In the genomic region with DNA sequence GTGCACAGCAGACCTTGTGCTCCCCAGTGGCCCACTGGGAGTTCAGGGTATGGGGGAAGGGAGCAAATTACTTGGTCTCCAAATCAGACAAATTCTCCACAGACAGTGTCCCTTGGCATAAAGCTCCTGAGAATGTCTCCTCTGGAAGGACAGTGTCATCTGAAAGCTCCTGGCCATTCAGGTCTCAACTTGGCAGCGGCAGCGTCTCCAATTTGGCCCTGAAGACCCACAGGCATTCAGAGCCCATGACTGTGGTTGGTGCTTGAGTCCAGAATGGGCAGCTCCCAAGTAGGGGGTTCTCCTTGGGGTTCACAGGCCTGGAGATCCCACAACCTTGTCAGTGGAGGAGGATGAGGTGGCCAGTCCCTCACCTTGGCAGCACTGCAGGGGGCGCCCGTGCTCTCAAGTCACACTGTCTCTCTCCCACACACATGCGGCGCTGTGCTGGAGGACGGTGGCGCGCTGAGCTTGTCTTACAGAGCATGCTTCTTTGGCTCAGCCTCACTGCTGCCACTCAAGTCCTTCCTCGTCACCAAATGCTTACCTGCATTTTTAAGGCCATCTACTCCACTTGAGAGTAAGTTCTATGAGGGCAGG, we compare ENCODE assay signal across 8 cellular contexts. TPM values are rescaled to one million over a fixed set of nuclear protein-coding genes. Genes with fewer than 3 reads are reported as not detected.
DNase-seq lines count a peak whose midpoint lies in the region; ATAC-seq and TF ChIP-seq lines count a peak whose summit lies in the region.

No MANE protein-coding gene starts in this region.

- no peaks in the 10 kb centered on the region for H3K27me3 Mint-ChIP-seq in activated naive CD8-positive, alpha-beta T cell treated with anti-CD3 and anti-CD28 coated beads for 36 hours

- no peaks in the 10 kb centered on the region for H3K27me3 ChIP-seq in transverse colon

- TF ChIP-seq POLR2A in transverse colon (IDR thresholded peaks at IDR 0.05): no peak

- in situ Hi-C loops in transverse colon (cut with MboI; ENCODE audit: low pct_ligation_motif_present in 1 of 4, low pct_unique_long_range_greater_than_20kb in 1 of 4, low sequenced_read_pairs in 3 of 4): no loop called here

- no peak overlapping the region for H3K27ac Mint-ChIP-seq in activated naive CD8-positive, alpha-beta T cell treated with anti-CD3 and anti-CD28 coated beads for 36 hours

- no peak overlapping the region for H3K4me3 Mint-ChIP-seq in activated naive CD8-positive, alpha-beta T cell treated with anti-CD3 and anti-CD28 coated beads for 36 hours

- TF ChIP-seq CTCF in GM12874 (IDR thresholded peaks at IDR 0.05; ENCODE audit: insufficient read depth, low read depth, low read length) (peak; percentile 39), transverse colon (IDR thresholded peaks at IDR 0.05) (peak; percentile 33 to 43 (median 38))

- intact Hi-C loops in left colon (cut with DNase I, micrococcal nuclease): no loop called here
- intact Hi-C loops in transverse colon (cut with DNase I; ENCODE audit: low total_unique reads): no loop called here

- TF ChIP-seq EP300 in transverse colon (IDR thresholded peaks at IDR 0.05; ENCODE audit: low read depth): no peak

- WGBS in transverse colon (ENCODE audit: low coverage in 1 of 2), 2 donors: 76% methylated on average over 10 of the region's 10 CpGs; no CpG with 5 or more reads in 1 of the 2 donors

- no peaks in the 10 kb centered on the region for H3K4me1 ChIP-seq in transverse colon

- H3K36me3 ChIP-seq in transverse colon: peaks cover 0 to 64% (median 18%) of the 10 kb centered on the region in 4 donors

- H3K9me3 Mint-ChIP-seq in activated naive CD8-positive, alpha-beta T cell treated with anti-CD3 and anti-CD28 coated beads for 36 hours: no peaks in the 10 kb centered on the region

- H3K4me1 Mint-ChIP-seq in activated naive CD8-positive, alpha-beta T cell treated with anti-CD3 and anti-CD28 coated beads for 36 hours: peaks cover 6% of the 10 kb centered on the region

- H3K36me3 Mint-ChIP-seq in activated naive CD8-positive, alpha-beta T cell treated with anti-CD3 and anti-CD28 coated beads for 36 hours: peaks cover 9% of the 10 kb centered on the region

- DNase-seq in NCI-H69 (lab: John Stamatoyannopoulos, UW) (peak; percentile 35), left colon (peak in 1 of 2 donors; percentile 79), transverse colon (peak; percentile 66), NCI-H1092 treated with DMSO at 0.1 percent for 48 hours (lab: John Stamatoyannopoulos, UW) (no peak)
- peak; percentile 35 for DNase-seq in activated naive CD8-positive, alpha-beta T cell treated with anti-CD3 and anti-CD28 coated beads for 36 hours

- no peak overlapping the region for H3K4me3 ChIP-seq in transverse colon

- H3K27ac ChIP-seq in transverse colon: no peak overlapping the region

- ATAC-seq in left colon (peak; percentile 83), GM21786 (IDR thresholded peaks at IDR 0.05; ENCODE audit: unreplicated experiment) (no peak), GM21447 (IDR thresholded peaks at IDR 0.05; ENCODE audit: unreplicated experiment) (no peak)

- no peaks in the 10 kb centered on the region for H3K9me3 ChIP-seq in transverse colon

RNA-seq across cellular contexts. Expression of a gene that starts 20.7 kb away (rescaled TPM):
- total RNA-seq in activated naive CD8-positive, alpha-beta T cell treated with anti-CD3 and anti-CD28 coated beads for 36 hours: 10 to 100 TPM; 72.0 to 76.9 TPM
- total RNA-seq in left colon (100 to 1,000 TPM; 115 TPM), transverse colon (100 to 1,000 TPM in 3 of 4 donors, 10 to 100 TPM in 1; 80.8 to 178 (median 120) TPM)

RNA-seq across cellular contexts. Expression of a gene that starts 21.6 kb away (rescaled TPM):
- total RNA-seq in activated naive CD8-positive, alpha-beta T cell treated with anti-CD3 and anti-CD28 coated beads for 36 hours: under 1 TPM; 0.62 to 0.95 TPM
- 10 to 100 TPM; 42.8 to 47.7 TPM for total RNA-seq in left colon
- total RNA-seq in transverse colon: 100 to 1,000 TPM in 2 of 4 donors, 10 to 100 TPM in 2; 41.8 to 166 (median 98.3) TPM

Comparison
In these comparisons a context has a peak if more than half of its experiments do, and no peak if none do; other contexts are left out.
1. RNA of a gene that starts 21.6 kb away (total RNA-seq): 41.8 to 166 TPM in transverse colon and 42.8 to 47.7 TPM in left colon; 0.62 to 0.95 TPM in activated naive CD8-positive, alpha-beta T cell treated with anti-CD3 and anti-CD28 coated beads for 36 hours; every median in the first group is over 10 times any median in the second.